ENCODE assay signal across 9 cellular contexts in genomic region chr20:5504061-5504739, GRCh38.
A peak's percentile ranks its signal among the peaks of the same experiment; 100 is the strongest.
DNase-seq lines count a peak whose midpoint lies in the region; ATAC-seq and TF ChIP-seq lines count a peak whose summit lies in the region.
"Had no signal": no experiment of that assay in that cellular context is flagged by ENCODE, and none has a peak within 500 bp of the region (broad histone marks: within the 10 kb centered on the region; RNA-seq: fewer than 3 reads in every experiment).

No MANE protein-coding gene starts in this region.

- H2BK15ac ChIP-seq in mesendoderm (replicated peaks; ENCODE audit: low read depth), result no peak overlapping the region

- H3K36me3 ChIP-seq in BJ (ENCODE audit: control insufficient read depth, insufficient read depth, low read length) (no peaks in the 10 kb centered on the region), H7 (replicated peaks; ENCODE audit: control insufficient read depth, insufficient read depth, low read length) (no peaks in the 10 kb centered on the region), rectal smooth muscle tissue (ENCODE audit: control insufficient read depth, insufficient read depth, low read length) (no peaks in the 10 kb centered on the region), mesendoderm (ENCODE audit: control insufficient read depth, insufficient read depth, low read length) (no peaks in the 10 kb centered on the region)

- intact Hi-C loops in left cardiac atrium (cut with DNase I), result no loop called here

- H2AK5ac ChIP-seq in mesendoderm (ENCODE audit: low read length), result no peak overlapping the region

- H3K27ac ChIP-seq in rectal smooth muscle tissue (ENCODE audit: low read depth, low read length), result peak overlapping the region; percentile 40
- no peak overlapping the region for H3K27ac ChIP-seq in mesendoderm (ENCODE audit: low read depth, low read length)
- H3K27ac ChIP-seq: epithelial cell of prostate had no signal

- H3K9me3 Mint-ChIP-seq in activated CD8-positive, alpha-beta T cell treated with anti-CD3 and anti-CD28 coated beads, Interleukin-2, amount 10 ng/mL, durations not matched to agents 7 days and 5 days (ENCODE audit: insufficient read depth), result no peaks in the 10 kb centered on the region

- no peaks in the 10 kb centered on the region for H3K79me2 ChIP-seq in mesendoderm (ENCODE audit: control insufficient read depth, insufficient read depth, low read length)

- no peak overlapping the region for H3K23ac ChIP-seq in mesendoderm (ENCODE audit: low read length)

- peaks cover 3% of the 10 kb centered on the region for H3K4me1 Mint-ChIP-seq in activated CD8-positive, alpha-beta T cell treated with anti-CD3 and anti-CD28 coated beads, Interleukin-2, amount 10 ng/mL, durations not matched to agents 7 days and 5 days (ENCODE audit: low read depth)

- no peaks in the 10 kb centered on the region for H3K27me3 Mint-ChIP-seq in activated CD8-positive, alpha-beta T cell treated with anti-CD3 and anti-CD28 coated beads, Interleukin-2, amount 10 ng/mL, durations not matched to agents 7 days and 5 days (ENCODE audit: low read depth)

- peak overlapping the region; percentile 25 for H3K4me3 Mint-ChIP-seq in activated CD8-positive, alpha-beta T cell treated with anti-CD3 and anti-CD28 coated beads, Interleukin-2, amount 10 ng/mL, durations not matched to agents 7 days and 5 days

- no peaks in the 10 kb centered on the region for H3K79me1 ChIP-seq in mesendoderm (ENCODE audit: low read length)

- peak; percentile 30 for ATAC-seq in activated CD8-positive, alpha-beta T cell treated with anti-CD3 and anti-CD28 coated beads, Interleukin-2, amount 10 ng/mL, durations not matched to agents 7 days and 5 days
- ATAC-seq in left cardiac atrium (peak; percentile 91 to 93), GM18873 (IDR thresholded peaks at IDR 0.05; ENCODE audit: low FRiP score, unreplicated experiment) (no peak)

- H3K56ac ChIP-seq in mesendoderm (ENCODE audit: low read length), result no peak overlapping the region

- H3K18ac ChIP-seq in mesendoderm (ENCODE audit: low read length), result no peak overlapping the region

- H3K4ac ChIP-seq in mesendoderm (ENCODE audit: low read depth, low read length), result no peak overlapping the region

- H2BK120ac ChIP-seq in mesendoderm (ENCODE audit: low read depth, low read length), result no peak overlapping the region

- H2BK5ac ChIP-seq in mesendoderm (ENCODE audit: low read length), result no peak overlapping the region

- H3K27me3 ChIP-seq in BJ (ENCODE audit: control insufficient read depth, insufficient read depth, low read length) (no peaks in the 10 kb centered on the region), H7 (ENCODE audit: control insufficient read depth, insufficient read depth, low read length) (no peaks in the 10 kb centered on the region), rectal smooth muscle tissue (ENCODE audit: control insufficient read depth, insufficient read depth, low read length) (no peaks in the 10 kb centered on the region), mesendoderm (ENCODE audit: insufficient read depth, low read length, poor library complexity) (no peaks in the 10 kb centered on the region)

- no peak overlapping the region for H3K27ac Mint-ChIP-seq in activated CD8-positive, alpha-beta T cell treated with anti-CD3 and anti-CD28 coated beads, Interleukin-2, amount 10 ng/mL, durations not matched to agents 7 days and 5 days

- TF ChIP-seq CTCF in BJ (IDR thresholded peaks at IDR 0.05; ENCODE audit: insufficient read depth, low read depth, low read length), result no peak

- no peak overlapping the region for H3K4me2 ChIP-seq in mesendoderm (ENCODE audit: low read length)

- H4K5ac ChIP-seq in mesendoderm (ENCODE audit: low read length), result no peak overlapping the region

- DNase-seq in BJ (ENCODE audit: low read depth) (peak; percentile 21), H7 (peak; percentile 66), left cardiac atrium (peak; percentile 80), T1000 (lab: John Stamatoyannopoulos, UW) (no peak), mesendoderm (no peak)
- DNase-seq in activated CD8-positive, alpha-beta T cell treated with anti-CD3 and anti-CD28 coated beads, Interleukin-2, amount 10 ng/mL, durations not matched to agents 7 days and 5 days, result no peak

- POLR2A ChIA-PET in BJ (lab: Charles Lee), result no interaction called here
- POLR2A ChIA-PET in activated CD8-positive, alpha-beta T cell treated with anti-CD3 and anti-CD28 coated beads, Interleukin-2, amount 10 ng/mL, durations not matched to agents 7 days and 5 days (lab: Charles Lee), result no interaction called here

- H3K4me3 ChIP-seq in BJ (ENCODE audit: low read depth, low read length), result peak overlapping the region; percentile 55
- H3K4me3 ChIP-seq in H7 (ENCODE audit: insufficient read depth, low read depth, low read length), result peak overlapping the region; percentile 20
- H3K4me3 ChIP-seq in rectal smooth muscle tissue (ENCODE audit: low read length), result peak overlapping the region; percentile 74
- H3K4me3 ChIP-seq in mesendoderm (ENCODE audit: low read length), result no peak overlapping the region

- H4K8ac ChIP-seq in mesendoderm (ENCODE audit: low read depth, low read length), result no peak overlapping the region

- H3K9ac ChIP-seq in rectal smooth muscle tissue (ENCODE audit: low read length), result peak overlapping the region; percentile 49
- H3K9ac ChIP-seq in mesendoderm (ENCODE audit: low read length), result no peak overlapping the region

- H3K4me1 ChIP-seq in rectal smooth muscle tissue (ENCODE audit: control insufficient read depth, insufficient read depth, low read length), result no peaks in the 10 kb centered on the region
- no peaks in the 10 kb centered on the region for H3K4me1 ChIP-seq in mesendoderm (ENCODE audit: control insufficient read depth, low read depth, low read length)

- CTCF ChIA-PET in BJ (lab: Yijun Ruan, JAX), result no interaction called here
- CTCF ChIA-PET in activated CD8-positive, alpha-beta T cell treated with anti-CD3 and anti-CD28 coated beads, Interleukin-2, amount 10 ng/mL, durations not matched to agents 7 days and 5 days (lab: Charles Lee), result no interaction called here

- no CpG with 5 or more reads among the region's 34 CpGs for WGBS in mesendoderm (ENCODE audit: extremely low coverage, insufficient coverage, low lambda C conversion rate)

- H3K36me3 Mint-ChIP-seq in activated CD8-positive, alpha-beta T cell treated with anti-CD3 and anti-CD28 coated beads, Interleukin-2, amount 10 ng/mL, durations not matched to agents 7 days and 5 days (ENCODE audit: low read depth), result no peaks in the 10 kb centered on the region

Comparison
In these comparisons a context has a peak if more than half of its experiments do, and no peak if none do; other contexts are left out.
1. DNase-seq: peak in BJ (single experiment), H7 (single experiment) and left cardiac atrium (single experiment); none in activated CD8-positive, alpha-beta T cell treated with anti-CD3 and anti-CD28 coated beads, Interleukin-2, amount 10 ng/mL, durations not matched to agents 7 days and 5 days (single experiment), T1000 (single experiment) and mesendoderm (single experiment).